Comparison of ENCODE assay signal across 34 cellular contexts in the genomic region with DNA sequence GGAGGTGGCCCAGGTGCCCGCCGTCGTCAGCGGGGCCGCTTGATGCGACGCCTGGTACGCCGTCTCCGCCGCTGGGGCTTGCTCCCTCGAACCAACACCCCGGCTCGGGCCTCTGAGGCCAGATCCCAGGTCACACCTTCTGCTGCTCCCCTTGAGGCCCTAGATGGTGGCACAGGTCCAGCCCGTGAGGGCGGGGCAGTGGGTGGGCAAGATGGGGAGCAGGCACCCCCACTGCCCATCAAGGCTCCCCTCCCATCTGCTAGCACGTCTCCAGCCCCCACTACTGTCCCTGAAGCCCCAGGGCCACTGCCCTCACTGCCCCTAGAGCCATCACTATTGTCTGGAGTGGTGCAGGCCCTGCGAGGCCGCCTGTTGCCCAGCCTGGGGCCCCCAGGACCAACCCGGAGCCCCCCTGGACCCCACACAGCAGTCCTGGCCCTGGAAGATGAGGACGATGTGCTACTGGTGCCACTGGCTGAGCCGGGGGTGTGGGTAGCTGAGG. TPM values are rescaled to one million over a fixed set of nuclear protein-coding genes. Genes with fewer than 3 reads are reported as not detected.
"Had no signal": no experiment of that assay in that cellular context is flagged by ENCODE, and none has a peak within 500 bp of the region (broad histone marks: within the 10 kb centered on the region; RNA-seq: fewer than 3 reads in every experiment).

No MANE protein-coding gene starts in this region.

- H3K27ac ChIP-seq: adrenal gland, body of pancreas, breast epithelium, Peyer's patch had no signal

- H3K27ac Mint-ChIP-seq: activated CD4-positive, alpha-beta T cell treated with anti-CD3 and anti-CD28 coated beads, Interleukin-2, amount 10 ng/mL, durations not matched to agents 24 days and 14 days; activated CD8-positive, alpha-beta T cell treated with anti-CD3 and anti-CD28 coated beads for 36 hours; activated naive CD4-positive, alpha-beta T cell treated with anti-CD3 and anti-CD28 coated beads for 36 hours; activated T-cell treated with anti-CD3 and anti-CD28 coated beads, Interleukin-2, amount 50 U/mL, for 72 hours had no signal

- ATAC-seq: activated CD8-positive, alpha-beta T cell treated with anti-CD3 and anti-CD28 coated beads for 36 hours; activated naive CD4-positive, alpha-beta T cell treated with anti-CD3 and anti-CD28 coated beads, Interleukin-2, amount 50 U/mL, for 72 hours; activated T-cell treated with anti-CD3 and anti-CD28 coated beads, Interleukin-2, amount 50 U/mL, for 72 hours; activated T-helper 17 cell treated with anti-CD3 and anti-CD28 coated beads, Interleukin-2, amount 50 U/mL, for 72 hours; body of pancreas; PC-3 had no signal

- H3K4me3 Mint-ChIP-seq: activated CD4-positive, alpha-beta T cell treated with anti-CD3 and anti-CD28 coated beads, Interleukin-2, amount 10 ng/mL, durations not matched to agents 24 days and 14 days; activated CD8-positive, alpha-beta T cell treated with anti-CD3 and anti-CD28 coated beads for 36 hours; activated naive CD4-positive, alpha-beta T cell treated with anti-CD3 and anti-CD28 coated beads for 36 hours; activated T-cell treated with anti-CD3 and anti-CD28 coated beads, Interleukin-2, amount 50 U/mL, for 72 hours; activated T-helper 17 cell treated with anti-CD3 and anti-CD28 coated beads, Interleukin-2, amount 50 U/mL, for 72 hours had no signal

- DNase-seq: activated CD4-positive, alpha-beta T cell treated with anti-CD3 and anti-CD28 coated beads, Interleukin-2, amount 10 ng/mL, durations not matched to agents 24 days and 14 days; activated CD4-positive, alpha-beta T cell treated with anti-CD3 and anti-CD28 coated beads, Interleukin-2, amount 50 U/mL, for 4 hours; activated CD8-positive, alpha-beta T cell treated with anti-CD3 and anti-CD28 coated beads for 36 hours; activated gamma-delta T cell treated with Interleukin-2 at 50 U/mL for 16 hours; activated naive CD4-positive, alpha-beta T cell treated with anti-CD3 and anti-CD28 coated beads for 36 hours; activated T-cell treated with anti-CD3 and anti-CD28 coated beads, Interleukin-2, amount 50 U/mL, for 1 hour; activated T-cell treated with anti-CD3 and anti-CD28 coated beads, Interleukin-2, amount 50 U/mL, for 72 hours; body of pancreas; caudate nucleus; MM.1S; NCI-H1092 treated with DMSO at 0.1 percent for 48 hours; NCI-H1417; NCI-H146; NCI-H187; NCI-H2029 treated with DMSO at 0.1 percent for 48 hours; NCI-H2107; NCI-H2171; NCI-H510A; NCI-H526; NCI-H748 treated with DMSO at 0.1 percent for 48 hours; NK-92 treated with Interleukin-12 subunit alpha and Interleukin-12 subunit beta, amount 100 ng/mL, for 24 hours; PC-3; Peyer's patch; Right ventricle myocardium superior; RPMI8226; SW 1271; T-helper 1 cell; T-helper 2 cell; T-helper 9 cell had no signal

- H3K9me3 Mint-ChIP-seq: activated CD4-positive, alpha-beta T cell treated with anti-CD3 and anti-CD28 coated beads, Interleukin-2, amount 10 ng/mL, durations not matched to agents 24 days and 14 days; activated CD8-positive, alpha-beta T cell treated with anti-CD3 and anti-CD28 coated beads for 36 hours; activated naive CD4-positive, alpha-beta T cell treated with anti-CD3 and anti-CD28 coated beads for 36 hours; activated naive CD4-positive, alpha-beta T cell treated with anti-CD3 and anti-CD28 coated beads, Interleukin-2, amount 50 U/mL, for 72 hours; activated T-cell treated with anti-CD3 and anti-CD28 coated beads, Interleukin-2, amount 50 U/mL, for 72 hours; activated T-helper 17 cell treated with anti-CD3 and anti-CD28 coated beads, Interleukin-2, amount 50 U/mL, for 72 hours had no signal

- H3K27me3 Mint-ChIP-seq: activated CD8-positive, alpha-beta T cell treated with anti-CD3 and anti-CD28 coated beads for 36 hours; activated T-helper 17 cell treated with anti-CD3 and anti-CD28 coated beads, Interleukin-2, amount 50 U/mL, for 72 hours had no signal

- H3K27me3 ChIP-seq: adrenal gland, body of pancreas, breast epithelium, Peyer's patch had no signal

- FAIRE-seq: astrocyte had no signal

- H3K9me3 ChIP-seq: adrenal gland, body of pancreas, breast epithelium, Peyer's patch had no signal

- H3K4me3 ChIP-seq: adrenal gland, body of pancreas, breast epithelium, Peyer's patch had no signal

RNA-seq across cellular contexts. Expression of a gene that starts 6.0 kb away (rescaled TPM):
- total RNA-seq: body of pancreas, Right ventricle myocardium superior had no signal
